In the genomic region with DNA sequence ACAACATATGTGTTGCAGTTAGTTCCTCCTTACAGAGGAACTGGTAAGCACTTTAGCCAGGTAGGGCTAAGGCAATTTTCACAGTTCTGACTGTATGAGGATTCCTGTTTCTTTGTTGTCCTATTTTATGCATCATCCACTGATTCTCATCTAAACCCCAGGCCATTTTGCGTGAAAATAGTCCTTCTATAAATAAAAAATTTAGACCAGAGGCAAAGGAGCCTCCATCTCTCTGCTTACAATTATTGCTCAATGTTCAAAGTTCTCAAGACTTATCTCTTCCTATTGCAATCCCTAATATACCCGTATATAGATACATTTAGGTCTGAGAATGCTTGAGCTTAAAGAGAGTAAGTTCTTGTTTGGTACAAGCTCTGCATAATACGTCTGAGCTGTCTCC, we compare ENCODE assay signal across 34 cellular contexts.
"Had no signal": no experiment of that assay in that cellular context is flagged by ENCODE, and none has a peak within 500 bp of the region (broad histone marks: within the 10 kb centered on the region; RNA-seq: fewer than 3 reads in every experiment).

No MANE protein-coding gene starts in this region.

- H3K9me3 ChIP-seq: ascending aorta, esophagus muscularis mucosa, gastrocnemius medialis, heart left ventricle had no signal

- H3K4me1 Mint-ChIP-seq: activated B cell treated with CpG ODN at 0.5 μM for 24 hours; activated CD4-positive, alpha-beta T cell treated with anti-CD3 and anti-CD28 coated beads for 36 hours; activated CD4-positive, alpha-beta T cell treated with anti-CD3 and anti-CD28 coated beads, Interleukin-2, amount 10 ng/mL, durations not matched to agents 24 days and 14 days; activated CD8-positive, alpha-beta memory T cell treated with anti-CD3 and anti-CD28 coated beads, Interleukin-2, amount 10 ng/mL, durations not matched to agents 7 days and 5 days; activated naive CD4-positive, alpha-beta T cell treated with anti-CD3 and anti-CD28 coated beads, Interleukin-2, amount 10 ng/mL, durations not matched to agents 7 days and 5 days; activated naive CD8-positive, alpha-beta T cell treated with anti-CD3 and anti-CD28 coated beads, Interleukin-2, amount 10 ng/mL, durations not matched to agents 7 days and 5 days; T-helper 17 cell had no signal

- DNase-seq: activated B cell treated with CpG ODN at 0.5 μM for 24 hours; activated CD4-positive, alpha-beta memory T cell treated with anti-CD3 and anti-CD28 coated beads for 36 hours; activated CD4-positive, alpha-beta T cell treated with anti-CD3 and anti-CD28 coated beads for 36 hours; activated CD4-positive, alpha-beta T cell treated with anti-CD3 and anti-CD28 coated beads, Interleukin-2, amount 10 ng/mL, durations not matched to agents 24 days and 14 days; activated CD8-positive, alpha-beta memory T cell treated with anti-CD3 and anti-CD28 coated beads, Interleukin-2, amount 10 ng/mL, durations not matched to agents 7 days and 5 days; activated CD8-positive, alpha-beta memory T cell treated with anti-CD3 and anti-CD28 coated beads, Interleukin-2, amount 50 U/mL, for 4 hours; activated CD8-positive, alpha-beta T cell treated with anti-CD3 and anti-CD28 coated beads, Interleukin-2, amount 10 ng/mL, durations not matched to agents 7 days and 5 days; activated gamma-delta T cell; activated naive CD4-positive, alpha-beta T cell; activated naive CD4-positive, alpha-beta T cell treated with anti-CD3 and anti-CD28 coated beads, Interleukin-2, amount 10 ng/mL, durations not matched to agents 7 days and 5 days; activated naive CD8-positive, alpha-beta T cell treated with anti-CD3 and anti-CD28 coated beads, Interleukin-2, amount 10 ng/mL, durations not matched to agents 7 days and 5 days; activated T-cell treated with anti-CD3 and anti-CD28 coated beads, Interleukin-2, amount 50 U/mL, for 1 hour; activated T-cell treated with anti-CD3 and anti-CD28 coated beads, Interleukin-2, amount 50 U/mL, for 48 hours; central memory CD4-positive, alpha-beta T cell; dermis blood vessel endothelial cell; effector CD4-positive, alpha-beta T cell; effector memory CD8-positive, alpha-beta T cell; erythroblast; foreskin keratinocyte; gastrocnemius medialis; glutamatergic neuron; T-helper 17 cell; T1000; WERI-Rb-1 had no signal

- H3K27ac ChIP-seq: ascending aorta, breast epithelium, cardiac muscle cell, coronary artery, esophagus muscularis mucosa, foreskin keratinocyte, gastrocnemius medialis, heart left ventricle, WERI-Rb-1 had no signal

- H3K27me3 Mint-ChIP-seq: activated B cell treated with CpG ODN at 0.5 μM for 24 hours; activated CD4-positive, alpha-beta memory T cell treated with anti-CD3 and anti-CD28 coated beads for 36 hours; activated CD4-positive, alpha-beta T cell treated with anti-CD3 and anti-CD28 coated beads for 36 hours; activated CD4-positive, alpha-beta T cell treated with anti-CD3 and anti-CD28 coated beads, Interleukin-2, amount 10 ng/mL, durations not matched to agents 24 days and 14 days; activated CD8-positive, alpha-beta memory T cell treated with anti-CD3 and anti-CD28 coated beads, Interleukin-2, amount 10 ng/mL, durations not matched to agents 7 days and 5 days; activated naive CD4-positive, alpha-beta T cell treated with anti-CD3 and anti-CD28 coated beads, Interleukin-2, amount 10 ng/mL, durations not matched to agents 7 days and 5 days; activated naive CD8-positive, alpha-beta T cell treated with anti-CD3 and anti-CD28 coated beads, Interleukin-2, amount 10 ng/mL, durations not matched to agents 7 days and 5 days; brain; effector memory CD8-positive, alpha-beta T cell; T-helper 17 cell had no signal

- H3K36me3 ChIP-seq: ascending aorta, breast epithelium, cardiac muscle cell, esophagus muscularis mucosa, gastrocnemius medialis, heart left ventricle, WERI-Rb-1 had no signal

- H3K36me3 Mint-ChIP-seq: activated CD4-positive, alpha-beta memory T cell treated with anti-CD3 and anti-CD28 coated beads for 36 hours; activated CD8-positive, alpha-beta memory T cell treated with anti-CD3 and anti-CD28 coated beads, Interleukin-2, amount 10 ng/mL, durations not matched to agents 7 days and 5 days; activated naive CD4-positive, alpha-beta T cell treated with anti-CD3 and anti-CD28 coated beads, Interleukin-2, amount 10 ng/mL, durations not matched to agents 7 days and 5 days; activated naive CD4-positive, alpha-beta T cell treated with anti-CD3 and anti-CD28 coated beads, Interleukin-2, amount 50 U/mL, for 72 hours; activated naive CD8-positive, alpha-beta T cell treated with anti-CD3 and anti-CD28 coated beads, Interleukin-2, amount 10 ng/mL, durations not matched to agents 7 days and 5 days had no signal

- H3K4me3 ChIP-seq: ascending aorta, breast epithelium, cardiac muscle cell, coronary artery, esophagus muscularis mucosa, gastrocnemius medialis, heart left ventricle had no signal

- H3K4me3 Mint-ChIP-seq: activated B cell treated with CpG ODN at 0.5 μM for 24 hours; activated CD4-positive, alpha-beta memory T cell treated with anti-CD3 and anti-CD28 coated beads for 36 hours; activated CD4-positive, alpha-beta T cell treated with anti-CD3 and anti-CD28 coated beads for 36 hours; activated CD4-positive, alpha-beta T cell treated with anti-CD3 and anti-CD28 coated beads, Interleukin-2, amount 10 ng/mL, durations not matched to agents 24 days and 14 days; activated CD8-positive, alpha-beta memory T cell treated with anti-CD3 and anti-CD28 coated beads, Interleukin-2, amount 10 ng/mL, durations not matched to agents 7 days and 5 days; activated CD8-positive, alpha-beta T cell treated with anti-CD3 and anti-CD28 coated beads, Interleukin-2, amount 10 ng/mL, durations not matched to agents 7 days and 5 days; activated naive CD4-positive, alpha-beta T cell treated with anti-CD3 and anti-CD28 coated beads, Interleukin-2, amount 10 ng/mL, durations not matched to agents 7 days and 5 days; activated naive CD8-positive, alpha-beta T cell treated with anti-CD3 and anti-CD28 coated beads, Interleukin-2, amount 10 ng/mL, durations not matched to agents 7 days and 5 days; activated T-helper 1 cell treated with anti-CD3 and anti-CD28 coated beads, Interleukin-12 subunit alpha, Interleukin-12 subunit beta, Interleukin-2, Interleukin-4 antibody, amounts not matched to agents 30 ng/mL and 10 ng/mL and 1 ng/mL, durations not matched to agents 14 hours and 24 hours and 36 hours; brain; effector memory CD8-positive, alpha-beta T cell; T-helper 17 cell; T-helper 2 cell treated with Interferon-gamma antibody and Interleukin-4, amounts not matched to agents 5 μg/mL and 100 μg/mL, for 36 hours had no signal

- H3K27me3 ChIP-seq: ascending aorta, breast epithelium, cardiac muscle cell, esophagus muscularis mucosa, foreskin keratinocyte, gastrocnemius medialis, heart left ventricle had no signal

- H3K27ac Mint-ChIP-seq: activated B cell treated with CpG ODN at 0.5 μM for 24 hours; activated CD4-positive, alpha-beta memory T cell treated with anti-CD3 and anti-CD28 coated beads for 36 hours; activated CD4-positive, alpha-beta T cell treated with anti-CD3 and anti-CD28 coated beads for 36 hours; activated CD4-positive, alpha-beta T cell treated with anti-CD3 and anti-CD28 coated beads, Interleukin-2, amount 10 ng/mL, durations not matched to agents 24 days and 14 days; activated CD8-positive, alpha-beta memory T cell treated with anti-CD3 and anti-CD28 coated beads, Interleukin-2, amount 10 ng/mL, durations not matched to agents 7 days and 5 days; activated CD8-positive, alpha-beta T cell treated with anti-CD3 and anti-CD28 coated beads, Interleukin-2, amount 10 ng/mL, durations not matched to agents 7 days and 5 days; activated naive CD4-positive, alpha-beta T cell treated with anti-CD3 and anti-CD28 coated beads, Interleukin-2, amount 10 ng/mL, durations not matched to agents 7 days and 5 days; activated naive CD4-positive, alpha-beta T cell treated with anti-CD3 and anti-CD28 coated beads, Interleukin-2, amount 50 U/mL, for 72 hours; activated naive CD8-positive, alpha-beta T cell treated with anti-CD3 and anti-CD28 coated beads, Interleukin-2, amount 10 ng/mL, durations not matched to agents 7 days and 5 days; activated T-helper 1 cell treated with anti-CD3 and anti-CD28 coated beads, Interleukin-12 subunit alpha, Interleukin-12 subunit beta, Interleukin-2, Interleukin-4 antibody, amounts not matched to agents 30 ng/mL and 10 ng/mL and 1 ng/mL, durations not matched to agents 14 hours and 24 hours and 36 hours; effector memory CD8-positive, alpha-beta T cell; T-helper 17 cell; T-helper 2 cell treated with Interferon-gamma antibody and Interleukin-4, amounts not matched to agents 5 μg/mL and 100 μg/mL, for 36 hours had no signal

- H3K4me1 ChIP-seq: ascending aorta, breast epithelium, foreskin keratinocyte, gastrocnemius medialis, heart left ventricle had no signal
